1 cellular context compared by ENCODE assay signal in genomic region chr11:66421492-66422205, GRCh38.
TF ChIP-seq lines count a peak whose summit lies in the region.

No MANE protein-coding gene starts in this region.

TF ChIP-seq in K562, 482 proteins besides CTCF, POLR2A, EP300 and RAD21 (continued from another document and continues in another):
- peak in 1 of 2 experiments; percentile 87; a peak in 2 of 4 replicates for TF ChIP-seq UBTF (IDR thresholded peaks at IDR 0.05; ENCODE audit: borderline replicate concordance in 1 of 2, low read depth in 2 of 2, low read length in 2 of 2)
- TF ChIP-seq MYNN (IDR thresholded peaks at IDR 0.05) = 0 out of 2 replicates have a peak, but pooled peaks have one; percentile 36
- peak; percentile 99 for TF ChIP-seq MYNN (CRISPR knock-in tag; IDR thresholded peaks at IDR 0.05)
- no peak for TF ChIP-seq NFYB (IDR thresholded peaks at IDR 0.05; ENCODE audit: extremely low read depth, insufficient read length)
- TF ChIP-seq MAFK (IDR thresholded peaks at IDR 0.05; ENCODE audit: low read length) = peak; percentile 35; the same call in 1 of the 2 replicates
- TF ChIP-seq RBM22 (IDR thresholded peaks at IDR 0.05; ENCODE audit: low read depth, low read length, poor library complexity, severe bottlenecking) = peak; percentile 72
- TF ChIP-seq CXXC5 (CRISPR knock-in tag; IDR thresholded peaks at IDR 0.05) = peak; percentile 100
- peak; percentile 91 for TF ChIP-seq HBP1 (CRISPR knock-in tag; IDR thresholded peaks at IDR 0.05)
- TF ChIP-seq SNAPC5 (CRISPR knock-in tag; IDR thresholded peaks at IDR 0.05) = no peak; the same call in 1 of the 2 replicates
- no peak for TF ChIP-seq RBM14 (IDR thresholded peaks at IDR 0.05; ENCODE audit: borderline replicate concordance, insufficient read depth, low read depth, low read length)
- no peak for TF ChIP-seq DLX4 (CRISPR knock-in tag; IDR thresholded peaks at IDR 0.05)
- peak; percentile 69 for TF ChIP-seq GABPA (tag; conservative IDR thresholded peaks at IDR 0.05; ENCODE audit: low read depth)
- TF ChIP-seq SFPQ (IDR thresholded peaks at IDR 0.05; ENCODE audit: low read depth, low read length) = no peak
- TF ChIP-seq NR0B1 (IDR thresholded peaks at IDR 0.05; ENCODE audit: partially characterized antibody) = no peak
- peak; percentile 100 for TF ChIP-seq TGIF2 (CRISPR knock-in tag; IDR thresholded peaks at IDR 0.05)
- no peak for TF ChIP-seq GTF2A2 (tag; IDR thresholded peaks at IDR 0.05)
- TF ChIP-seq ETS2 (tag; IDR thresholded peaks at IDR 0.05; ENCODE audit: borderline replicate concordance, poor library complexity, severe bottlenecking) = no peak
- no peak for TF ChIP-seq CREBBP (IDR thresholded peaks at IDR 0.05; ENCODE audit: low read depth, low read length)
- peak; percentile 96 for TF ChIP-seq HDAC8 (tag; IDR thresholded peaks at IDR 0.05)
- peak; percentile 96 for TF ChIP-seq THRB (CRISPR knock-in tag; conservative IDR thresholded peaks at IDR 0.05)
- no peak for TF ChIP-seq SP2 (IDR thresholded peaks at IDR 0.05; ENCODE audit: extremely low read depth, low read depth, low read length, poor library complexity, severe bottlenecking)
- no peak for TF ChIP-seq POLR2H (tag; IDR thresholded peaks at IDR 0.05; ENCODE audit: low read depth)
- no peak for TF ChIP-seq TRIM28 (IDR thresholded peaks at IDR 0.05)
- TF ChIP-seq ZNF316 (IDR thresholded peaks at IDR 0.05) = no peak
- peak; percentile 100 for TF ChIP-seq SAP30 (IDR thresholded peaks at IDR 0.05; ENCODE audit: borderline replicate concordance, insufficient read depth, low read depth, low read length, poor library complexity, severe bottlenecking)
- peak; percentile 100 for TF ChIP-seq IRF2 (CRISPR knock-in tag; IDR thresholded peaks at IDR 0.05)
- TF ChIP-seq ETV5 (CRISPR knock-in tag; IDR thresholded peaks at IDR 0.05; ENCODE audit: low read depth) = peak; percentile 100
- no peak for TF ChIP-seq L3MBTL2 (IDR thresholded peaks at IDR 0.05)
- TF ChIP-seq ZNF561 (CRISPR knock-in tag; conservative IDR thresholded peaks at IDR 0.05) = peak; percentile 75; the same call in 1 of the 2 replicates
- no peak for TF ChIP-seq RNF2 (IDR thresholded peaks at IDR 0.05)
- TF ChIP-seq ZNF655 (CRISPR knock-in tag; IDR thresholded peaks at IDR 0.05) = no peak
- TF ChIP-seq RFX7 (CRISPR knock-in tag; IDR thresholded peaks at IDR 0.05) = no peak
- peak; percentile 92 for TF ChIP-seq ZNF239 (CRISPR knock-in tag; IDR thresholded peaks at IDR 0.05)
- no peak for TF ChIP-seq NFIC (IDR thresholded peaks at IDR 0.05)
- peak; percentile 67; the same call in 1 of the 2 replicates for TF ChIP-seq TOE1 (IDR thresholded peaks at IDR 0.05; ENCODE audit: borderline replicate concordance)
- peak; percentile 100 for TF ChIP-seq TOE1 (CRISPR knock-in tag; IDR thresholded peaks at IDR 0.05; ENCODE audit: borderline replicate concordance, low read depth)
- TF ChIP-seq HMGN3 (IDR thresholded peaks at IDR 0.05; ENCODE audit: borderline replicate concordance, extremely low read depth, insufficient read length, low read depth, low read length) = no peak
- peak; percentile 97 for TF ChIP-seq ZNF165 (CRISPR knock-in tag; IDR thresholded peaks at IDR 0.05; ENCODE audit: borderline replicate concordance)
- no peak for TF ChIP-seq SMARCC2 (IDR thresholded peaks at IDR 0.05; ENCODE audit: low read depth)
- TF ChIP-seq TARDBP (IDR thresholded peaks at IDR 0.05) = peak; percentile 100
- TF ChIP-seq RERE (CRISPR knock-in tag; IDR thresholded peaks at IDR 0.05; ENCODE audit: borderline replicate concordance) = peak; percentile 100
- TF ChIP-seq DDX20 (tag; IDR thresholded peaks at IDR 0.05; ENCODE audit: low read depth) = peak; percentile 93
- TF ChIP-seq RBFOX2 (IDR thresholded peaks at IDR 0.05; ENCODE audit: low read depth, low read length) = peak; percentile 49
- peak; percentile 100 for TF ChIP-seq ZNF766 (CRISPR knock-in tag; conservative IDR thresholded peaks at IDR 0.05)
- no peak for TF ChIP-seq THRA (IDR thresholded peaks at IDR 0.05)
- no peak for TF ChIP-seq ZNF830 (CRISPR knock-in tag; IDR thresholded peaks at IDR 0.05)
- peak; percentile 97 for TF ChIP-seq ZNF140 (CRISPR knock-in tag; IDR thresholded peaks at IDR 0.05)
- no peak for TF ChIP-seq ZNF778 (CRISPR knock-in tag; IDR thresholded peaks at IDR 0.05)
